In the genomic region with DNA sequence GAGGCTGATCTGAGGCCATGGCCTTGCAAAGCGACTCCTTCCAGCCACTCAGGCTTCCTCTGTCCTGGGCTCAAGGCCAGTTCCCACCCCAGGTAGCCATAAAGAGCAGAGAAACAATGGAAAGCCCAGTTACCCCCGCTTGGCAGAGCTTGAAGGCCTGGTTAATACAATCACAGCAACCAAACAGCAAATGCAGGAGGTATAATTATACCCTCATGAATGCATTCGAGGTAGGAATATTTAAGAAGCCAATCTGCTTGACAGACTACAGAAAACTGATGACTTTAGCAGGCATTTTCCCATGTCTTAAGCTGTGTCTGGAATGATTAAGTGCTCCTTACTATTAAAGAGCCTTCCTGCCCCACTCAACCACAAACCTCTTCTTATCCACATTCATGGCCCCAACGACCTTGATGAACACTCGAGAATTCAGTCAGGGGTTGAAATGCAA, we compare ENCODE assay signal across 13 cellular contexts.
"Had no signal": no experiment of that assay in that cellular context is flagged by ENCODE, and none has a peak within 500 bp of the region (broad histone marks: within the 10 kb centered on the region; RNA-seq: fewer than 3 reads in every experiment).

No MANE protein-coding gene starts in this region.

- H3K9me3 ChIP-seq: adrenal gland, sigmoid colon had no signal

- H3K27ac ChIP-seq: adrenal gland, sigmoid colon, stomach had no signal

- ATAC-seq: activated naive CD4-positive, alpha-beta T cell treated with anti-CD3 and anti-CD28 coated beads, Interleukin-2, amount 50 U/mL, for 72 hours; left lobe of liver; natural killer cell treated with Interleukin-12 subunit alpha and Interleukin-12 subunit beta and Interleukin-15 and Interleukin-18, amount 100 ng/mL, for 72 hours; stimulated activated effector memory CD8-positive, alpha-beta T cell treated with anti-CD3 and anti-CD28 coated beads, Interleukin-12 subunit alpha, Interleukin-12 subunit beta, amount 100 ng/mL, for 72 hours had no signal

- H3K4me3 ChIP-seq: adrenal gland, sigmoid colon, stomach had no signal

- DNase-seq: activated gamma-delta T cell; adrenal gland; endodermal cell; foreskin melanocyte; glutamatergic neuron; hypothalamus; sigmoid colon; stimulated activated CD4-positive, alpha-beta T cell treated with anti-CD3 and anti-CD28 coated beads, Interleukin-4, amount 100 ng/mL, for 24 hours; stomach had no signal

- H3K36me3 ChIP-seq: adrenal gland, sigmoid colon had no signal

- H3K4me1 ChIP-seq: adrenal gland, sigmoid colon, stomach had no signal

- H3K27me3 ChIP-seq: adrenal gland, sigmoid colon, stomach had no signal
